ENCODE assay signal across 1 cellular context in the genomic region with DNA sequence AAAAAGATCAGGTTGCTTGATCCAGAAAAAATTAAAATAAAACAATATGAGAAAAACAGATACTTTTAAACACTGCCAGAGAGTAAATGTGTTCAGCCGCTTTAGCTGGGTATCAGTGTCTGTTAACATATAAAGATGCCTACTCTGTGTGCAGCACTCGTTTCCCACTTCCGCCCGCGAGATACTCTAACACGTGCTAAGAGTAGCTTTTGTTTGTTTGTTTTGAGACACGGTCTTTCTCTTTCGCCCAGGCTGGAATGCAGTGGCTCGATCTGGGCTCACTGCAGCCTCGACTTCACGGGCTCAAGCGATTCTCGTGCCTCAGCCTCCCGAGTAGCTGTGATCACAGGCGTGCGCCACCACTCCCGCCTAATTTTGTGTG.
TF ChIP-seq lines count a peak whose summit lies in the region.

No MANE protein-coding gene starts in this region.

TF ChIP-seq in GM12878, 131 proteins besides CTCF, POLR2A, EP300 and RAD21:
- TF ChIP-seq TCF7 (IDR thresholded peaks at IDR 0.05; ENCODE audit: borderline replicate concordance), result no peak
- TF ChIP-seq JUND (IDR thresholded peaks at IDR 0.05; ENCODE audit: low read depth, low read length), result no peak
- TF ChIP-seq BACH1 (IDR thresholded peaks at IDR 0.05; ENCODE audit: borderline replicate concordance), result no peak
- TF ChIP-seq CEBPB (IDR thresholded peaks at IDR 0.05; ENCODE audit: borderline replicate concordance in 1 of 2, low read depth in 2 of 2, low read length in 2 of 2), result no peak
- TF ChIP-seq, protein P1, sequence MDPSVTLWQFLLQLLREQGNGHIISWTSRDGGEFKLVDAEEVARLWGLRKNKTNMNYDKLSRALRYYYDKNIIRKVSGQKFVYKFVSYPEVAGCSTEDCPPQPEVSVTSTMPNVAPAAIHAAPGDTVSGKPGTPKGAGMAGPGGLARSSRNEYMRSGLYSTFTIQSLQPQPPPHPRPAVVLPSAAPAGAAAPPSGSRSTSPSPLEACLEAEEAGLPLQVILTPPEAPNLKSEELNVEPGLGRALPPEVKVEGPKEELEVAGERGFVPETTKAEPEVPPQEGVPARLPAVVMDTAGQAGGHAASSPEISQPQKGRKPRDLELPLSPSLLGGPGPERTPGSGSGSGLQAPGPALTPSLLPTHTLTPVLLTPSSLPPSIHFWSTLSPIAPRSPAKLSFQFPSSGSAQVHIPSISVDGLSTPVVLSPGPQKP (IDR thresholded peaks at IDR 0.05; ENCODE audit: low read depth, low read length), result no peak
- TF ChIP-seq EGR1 (IDR thresholded peaks at IDR 0.05; ENCODE audit: borderline replicate concordance in 1 of 2, low read depth in 2 of 2, low read length in 2 of 2), result no peak
- no peak for TF ChIP-seq RBBP5 (conservative IDR thresholded peaks at IDR 0.05)
- TF ChIP-seq, protein P2, sequence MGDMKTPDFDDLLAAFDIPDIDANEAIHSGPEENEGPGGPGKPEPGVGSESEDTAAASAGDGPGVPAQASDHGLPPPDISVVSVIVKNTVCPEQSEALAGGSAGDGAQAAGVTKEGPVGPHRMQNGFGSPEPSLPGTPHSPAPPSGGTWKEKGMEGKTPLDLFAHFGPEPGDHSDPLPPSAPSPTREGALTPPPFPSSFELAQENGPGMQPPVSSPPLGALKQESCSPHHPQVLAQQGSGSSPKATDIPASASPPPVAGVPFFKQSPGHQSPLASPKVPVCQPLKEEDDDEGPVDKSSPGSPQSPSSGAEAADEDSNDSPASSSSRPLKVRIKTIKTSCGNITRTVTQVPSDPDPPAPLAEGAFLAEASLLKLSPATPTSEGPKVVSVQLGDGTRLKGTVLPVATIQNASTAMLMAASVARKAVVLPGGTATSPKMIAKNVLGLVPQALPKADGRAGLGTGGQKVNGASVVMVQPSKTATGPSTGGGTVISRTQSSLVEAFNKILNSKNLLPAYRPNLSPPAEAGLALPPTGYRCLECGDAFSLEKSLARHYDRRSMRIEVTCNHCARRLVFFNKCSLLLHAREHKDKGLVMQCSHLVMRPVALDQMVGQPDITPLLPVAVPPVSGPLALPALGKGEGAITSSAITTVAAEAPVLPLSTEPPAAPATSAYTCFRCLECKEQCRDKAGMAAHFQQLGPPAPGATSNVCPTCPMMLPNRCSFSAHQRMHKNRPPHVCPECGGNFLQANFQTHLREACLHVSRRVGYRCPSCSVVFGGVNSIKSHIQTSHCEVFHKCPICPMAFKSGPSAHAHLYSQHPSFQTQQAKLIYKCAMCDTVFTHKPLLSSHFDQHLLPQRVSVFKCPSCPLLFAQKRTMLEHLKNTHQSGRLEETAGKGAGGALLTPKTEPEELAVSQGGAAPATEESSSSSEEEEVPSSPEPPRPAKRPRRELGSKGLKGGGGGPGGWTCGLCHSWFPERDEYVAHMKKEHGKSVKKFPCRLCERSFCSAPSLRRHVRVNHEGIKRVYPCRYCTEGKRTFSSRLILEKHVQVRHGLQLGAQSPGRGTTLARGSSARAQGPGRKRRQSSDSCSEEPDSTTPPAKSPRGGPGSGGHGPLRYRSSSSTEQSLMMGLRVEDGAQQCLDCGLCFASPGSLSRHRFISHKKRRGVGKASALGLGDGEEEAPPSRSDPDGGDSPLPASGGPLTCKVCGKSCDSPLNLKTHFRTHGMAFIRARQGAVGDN (IDR thresholded peaks at IDR 0.05), result no peak
- TF ChIP-seq BHLHE40 (IDR thresholded peaks at IDR 0.05; ENCODE audit: borderline replicate concordance in 1 of 2, low read depth in 2 of 2, low read length in 1 of 2), result peak; percentile 31 to 40; a peak in 1 of 4 replicates
- TF ChIP-seq, protein P3, sequence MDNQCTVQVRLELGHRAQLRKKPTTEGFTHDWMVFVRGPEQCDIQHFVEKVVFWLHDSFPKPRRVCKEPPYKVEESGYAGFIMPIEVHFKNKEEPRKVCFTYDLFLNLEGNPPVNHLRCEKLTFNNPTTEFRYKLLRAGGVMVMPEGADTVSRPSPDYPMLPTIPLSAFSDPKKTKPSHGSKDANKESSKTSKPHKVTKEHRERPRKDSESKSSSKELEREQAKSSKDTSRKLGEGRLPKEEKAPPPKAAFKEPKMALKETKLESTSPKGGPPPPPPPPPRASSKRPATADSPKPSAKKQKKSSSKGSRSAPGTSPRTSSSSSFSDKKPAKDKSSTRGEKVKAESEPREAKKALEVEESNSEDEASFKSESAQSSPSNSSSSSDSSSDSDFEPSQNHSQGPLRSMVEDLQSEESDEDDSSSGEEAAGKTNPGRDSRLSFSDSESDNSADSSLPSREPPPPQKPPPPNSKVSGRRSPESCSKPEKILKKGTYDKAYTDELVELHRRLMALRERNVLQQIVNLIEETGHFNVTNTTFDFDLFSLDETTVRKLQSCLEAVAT (IDR thresholded peaks at IDR 0.05), result peak; percentile 53; the same call in 1 of the 2 replicates
- TF ChIP-seq EZH2 (IDR thresholded peaks at IDR 0.05; ENCODE audit: borderline replicate concordance, control insufficient read depth, low read depth, low read length), result no peak
- TF ChIP-seq CHD2 (IDR thresholded peaks at IDR 0.05; ENCODE audit: borderline replicate concordance, low read depth, low read length), result no peak
- no peak for TF ChIP-seq ATF7 (IDR thresholded peaks at IDR 0.05; ENCODE audit: low read depth)
- TF ChIP-seq GATAD2B (conservative IDR thresholded peaks at IDR 0.05; ENCODE audit: low read depth), result no peak
- TF ChIP-seq IKZF2 (IDR thresholded peaks at IDR 0.05), result no peak
